In the genomic region with DNA sequence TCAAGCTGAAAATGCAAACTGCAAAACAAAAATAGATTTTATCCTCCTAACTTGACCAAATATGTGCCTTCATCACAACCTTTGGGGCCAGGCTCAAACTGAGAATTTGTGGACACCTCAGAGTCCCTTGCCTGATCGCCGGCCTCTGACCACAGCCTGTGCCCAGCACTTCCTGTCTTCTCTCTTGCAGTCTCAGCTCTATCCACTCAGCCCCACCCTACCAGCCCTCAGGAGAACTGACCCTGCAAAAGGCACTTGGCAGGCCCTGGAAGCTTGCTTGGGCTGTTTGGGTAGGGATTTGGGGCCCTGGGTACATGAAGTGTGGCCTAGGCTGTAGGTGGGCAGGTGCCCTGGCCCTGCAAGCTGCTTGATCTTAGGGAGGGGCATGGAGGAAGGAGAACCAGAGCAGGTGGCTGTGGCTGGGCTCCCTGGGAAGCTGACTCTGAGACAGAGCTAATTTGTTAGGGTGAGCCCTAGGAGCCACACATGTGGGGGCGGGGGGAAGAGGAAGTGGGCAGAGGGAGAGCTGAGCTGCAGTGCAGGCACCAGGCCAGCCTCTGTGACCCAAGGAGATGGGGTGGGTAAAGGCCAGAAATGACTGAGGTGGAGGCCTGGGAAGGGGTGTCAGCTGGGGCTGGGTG, we compare ENCODE assay signal across 8 cellular contexts. TPM values are rescaled to one million over a fixed set of nuclear protein-coding genes. Genes with fewer than 3 reads are reported as not detected.
DNase-seq lines count a peak whose midpoint lies in the region; ATAC-seq and TF ChIP-seq lines count a peak whose summit lies in the region.

No MANE protein-coding gene starts in this region.

- peaks cover 32% of the 10 kb centered on the region for H3K27me3 Mint-ChIP-seq in activated CD8-positive, alpha-beta memory T cell treated with anti-CD3 and anti-CD28 coated beads, Interleukin-2, amount 10 ng/mL, durations not matched to agents 7 days and 5 days
- peaks cover 66% of the 10 kb centered on the region for H3K27me3 Mint-ChIP-seq in mesothelial cell of epicardium (ENCODE audit: low read depth)

- peak; percentile 38 for ATAC-seq in HG02763 (IDR thresholded peaks at IDR 0.05; ENCODE audit: unreplicated experiment)
- ATAC-seq in activated CD8-positive, alpha-beta memory T cell treated with anti-CD3 and anti-CD28 coated beads, Interleukin-2, amount 10 ng/mL, durations not matched to agents 7 days and 5 days: peak; percentile 64
- ATAC-seq in GM21737 (IDR thresholded peaks at IDR 0.05; ENCODE audit: unreplicated experiment): no peak
- ATAC-seq in HG02884 (IDR thresholded peaks at IDR 0.05; ENCODE audit: unreplicated experiment): no peak

- CTCF ChIA-PET in activated CD8-positive, alpha-beta memory T cell treated with anti-CD3 and anti-CD28 coated beads, Interleukin-2, amount 10 ng/mL, durations not matched to agents 7 days and 5 days (lab: Charles Lee): interaction anchor here (1.1 to 11.1 kb wide), 7 partner anchors 17 to 625 kb away, joined by 3 to 296 read pairs (median 4); partner anchors contain the start of gene TMEM158

- TF ChIP-seq CTCF in mesothelial cell of epicardium (IDR thresholded peaks at IDR 0.05; ENCODE audit: unreplicated experiment): no peak

- no peak overlapping the region for H3K4me3 Mint-ChIP-seq in activated CD8-positive, alpha-beta memory T cell treated with anti-CD3 and anti-CD28 coated beads, Interleukin-2, amount 10 ng/mL, durations not matched to agents 7 days and 5 days
- H3K4me3 Mint-ChIP-seq in mesothelial cell of epicardium: peak overlapping the region; percentile 22

- DNase-seq in A172 (ENCODE audit: low spot score): peak; percentile 59
- DNase-seq in activated CD8-positive, alpha-beta memory T cell treated with anti-CD3 and anti-CD28 coated beads, Interleukin-2, amount 10 ng/mL, durations not matched to agents 7 days and 5 days: peak; percentile 82
- DNase-seq in mesothelial cell of epicardium (ENCODE audit: low spot score in 2 of 2, unreplicated experiment in 2 of 2): no peak
- no peak for DNase-seq in dedifferentiated amniotic fluid mesenchymal stem cell (ENCODE audit: extremely low spot score)
- DNase-seq in NCI-H1930 (lab: John Stamatoyannopoulos, UW): no peak

- H3K27ac Mint-ChIP-seq in activated CD8-positive, alpha-beta memory T cell treated with anti-CD3 and anti-CD28 coated beads, Interleukin-2, amount 10 ng/mL, durations not matched to agents 7 days and 5 days: peak overlapping the region; percentile 62
- H3K27ac Mint-ChIP-seq in mesothelial cell of epicardium: no peak overlapping the region

- H3K4me1 Mint-ChIP-seq in activated CD8-positive, alpha-beta memory T cell treated with anti-CD3 and anti-CD28 coated beads, Interleukin-2, amount 10 ng/mL, durations not matched to agents 7 days and 5 days: peaks cover 25% of the 10 kb centered on the region
- H3K4me1 Mint-ChIP-seq in mesothelial cell of epicardium: peaks cover 11% of the 10 kb centered on the region

- no peaks in the 10 kb centered on the region for H3K36me3 Mint-ChIP-seq in activated CD8-positive, alpha-beta memory T cell treated with anti-CD3 and anti-CD28 coated beads, Interleukin-2, amount 10 ng/mL, durations not matched to agents 7 days and 5 days
- no peaks in the 10 kb centered on the region for H3K36me3 Mint-ChIP-seq in mesothelial cell of epicardium

- no peaks in the 10 kb centered on the region for H3K9me3 Mint-ChIP-seq in activated CD8-positive, alpha-beta memory T cell treated with anti-CD3 and anti-CD28 coated beads, Interleukin-2, amount 10 ng/mL, durations not matched to agents 7 days and 5 days (ENCODE audit: low read depth)
- no peaks in the 10 kb centered on the region for H3K9me3 Mint-ChIP-seq in mesothelial cell of epicardium

RNA-seq across cellular contexts. Expression of gene CLEC3B, which starts 8.6 kb away (rescaled TPM):
- total RNA-seq in A172 (2014; rRNA removed; shearing (Covaris generic)): not detected in 2 replicates
- total RNA-seq in activated CD8-positive, alpha-beta memory T cell treated with anti-CD3 and anti-CD28 coated beads, Interleukin-2, amount 10 ng/mL, durations not matched to agents 7 days and 5 days: not detected
- 0.60 to 1.2 TPM (median 0.66 TPM) in 3 replicates for total RNA-seq in mesothelial cell of epicardium

RNA-seq across cellular contexts. Expression of gene EXOSC7, which starts 58.7 kb away (rescaled TPM):
- 62.5 and 65.0 TPM in 2 replicates for total RNA-seq in A172 (2014; rRNA removed; shearing (Covaris generic))
- total RNA-seq in activated CD8-positive, alpha-beta memory T cell treated with anti-CD3 and anti-CD28 coated beads, Interleukin-2, amount 10 ng/mL, durations not matched to agents 7 days and 5 days: 10 to 100 TPM; 51.3 to 66.1 TPM
- total RNA-seq in mesothelial cell of epicardium: 53.6 TPM in 3 replicates

RNA-seq across cellular contexts. Expression of gene ZDHHC3, which starts 58.8 kb away (rescaled TPM):
- total RNA-seq in A172 (2014; rRNA removed; shearing (Covaris generic)): 55.2 and 56.2 TPM in 2 replicates
- total RNA-seq in activated CD8-positive, alpha-beta memory T cell treated with anti-CD3 and anti-CD28 coated beads, Interleukin-2, amount 10 ng/mL, durations not matched to agents 7 days and 5 days: 10 to 100 TPM; 54.0 to 54.9 TPM
- total RNA-seq in mesothelial cell of epicardium: 63.7 to 74.5 TPM (median 64.8 TPM) in 3 replicates

Comparison
In these comparisons a context has a peak if more than half of its experiments do, and no peak if none do; other contexts are left out.
1. DNase-seq: peak in A172 (single experiment) and activated CD8-positive, alpha-beta memory T cell treated with anti-CD3 and anti-CD28 coated beads, Interleukin-2, amount 10 ng/mL, durations not matched to agents 7 days and 5 days (single experiment); none in mesothelial cell of epicardium (0 of 2), dedifferentiated amniotic fluid mesenchymal stem cell (single experiment) and NCI-H1930 (0 of 2).
2. ATAC-seq: peak in HG02763 (single experiment) and activated CD8-positive, alpha-beta memory T cell treated with anti-CD3 and anti-CD28 coated beads, Interleukin-2, amount 10 ng/mL, durations not matched to agents 7 days and 5 days (single experiment); none in GM21737 (single experiment) and HG02884 (single experiment).